In the genomic region with DNA sequence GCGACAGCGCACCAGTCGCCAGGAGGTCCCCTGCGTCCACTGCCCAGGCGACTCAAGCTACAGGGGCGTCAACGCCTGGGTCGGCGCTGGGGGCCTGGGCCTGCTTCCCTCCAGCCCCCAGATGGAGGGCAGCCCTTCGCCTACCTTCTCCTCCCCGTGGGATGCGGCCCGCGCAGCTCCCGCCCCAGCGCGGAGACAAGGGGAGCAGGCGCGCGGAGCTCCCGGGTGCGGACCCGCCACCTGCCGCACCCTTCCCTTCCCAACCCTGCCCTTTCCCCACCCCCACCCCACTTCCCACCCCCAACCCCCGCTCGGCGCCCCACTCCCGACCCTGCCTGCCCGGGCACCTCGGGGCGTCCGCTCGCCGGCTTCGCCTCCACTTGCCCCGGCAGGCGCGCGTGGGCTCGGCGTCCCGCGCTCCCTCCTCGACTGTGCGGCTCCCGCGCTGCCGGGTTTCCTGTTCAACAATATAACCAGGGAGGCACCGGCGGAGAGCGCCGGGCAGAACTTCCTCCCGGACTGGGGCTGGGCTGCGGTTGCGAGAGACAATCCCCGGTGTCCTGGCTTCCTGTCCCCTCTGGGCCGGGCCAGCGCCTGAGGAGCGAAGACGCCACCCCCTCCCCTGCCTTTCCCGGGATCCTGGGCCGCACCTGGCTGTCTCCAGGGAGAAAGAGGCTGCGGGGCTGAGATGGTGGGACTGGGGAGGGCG, we compare ENCODE assay signal across 8 cellular contexts. TPM values are rescaled to one million over a fixed set of nuclear protein-coding genes. Genes with fewer than 3 reads are reported as not detected.
DNase-seq lines count a peak whose midpoint lies in the region; ATAC-seq and TF ChIP-seq lines count a peak whose summit lies in the region.

A gene with protein sequence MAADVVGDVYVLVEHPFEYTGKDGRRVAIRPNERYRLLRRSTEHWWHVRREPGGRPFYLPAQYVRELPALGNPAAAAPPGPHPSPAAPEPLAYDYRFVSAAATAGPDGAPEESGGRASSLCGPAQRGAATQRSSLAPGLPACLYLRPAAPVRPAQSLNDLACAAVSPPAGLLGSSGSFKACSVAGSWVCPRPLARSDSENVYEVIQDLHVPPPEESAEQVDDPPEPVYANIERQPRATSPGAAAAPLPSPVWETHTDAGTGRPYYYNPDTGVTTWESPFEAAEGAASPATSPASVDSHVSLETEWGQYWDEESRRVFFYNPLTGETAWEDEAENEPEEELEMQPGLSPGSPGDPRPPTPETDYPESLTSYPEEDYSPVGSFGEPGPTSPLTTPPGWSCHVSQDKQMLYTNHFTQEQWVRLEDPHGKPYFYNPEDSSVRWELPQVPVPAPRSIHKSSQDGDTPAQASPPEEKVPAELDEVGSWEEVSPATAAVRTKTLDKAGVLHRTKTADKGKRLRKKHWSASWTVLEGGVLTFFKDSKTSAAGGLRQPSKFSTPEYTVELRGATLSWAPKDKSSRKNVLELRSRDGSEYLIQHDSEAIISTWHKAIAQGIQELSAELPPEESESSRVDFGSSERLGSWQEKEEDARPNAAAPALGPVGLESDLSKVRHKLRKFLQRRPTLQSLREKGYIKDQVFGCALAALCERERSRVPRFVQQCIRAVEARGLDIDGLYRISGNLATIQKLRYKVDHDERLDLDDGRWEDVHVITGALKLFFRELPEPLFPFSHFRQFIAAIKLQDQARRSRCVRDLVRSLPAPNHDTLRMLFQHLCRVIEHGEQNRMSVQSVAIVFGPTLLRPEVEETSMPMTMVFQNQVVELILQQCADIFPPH (minus strand): TSS at position 466 of the 709 bp plus-strand sequence. CDS start 2,591 bp downstream, outside the sequence.

- peaks cover 0 to 13% of the 10 kb centered on the region in 2 donors for H3K27me3 ChIP-seq in body of pancreas
- H3K27me3 ChIP-seq in spleen (replicated peaks in 1 of 7), result peaks cover 0 to 25% (median 0%) of the 10 kb centered on the region in 7 donors
- H3K27me3 ChIP-seq in MG63, result no peaks in the 10 kb centered on the region; the same call in 1 of the 2 replicates

- DNase-seq in GDM1 (lab: John Stamatoyannopoulos, UW), result peak; percentile 49
- peak; percentile 22 for DNase-seq in NCI-H510A treated with DMSO at 0.1 percent for 48 hours (lab: John Stamatoyannopoulos, UW)
- DNase-seq in body of pancreas, result peak in 3 of 4 donors; percentile 35 to 48 (median 42)
- peak in 2 of 3 donors; percentile 26 to 28 for DNase-seq in immature natural killer cell
- DNase-seq in spleen, result peak; percentile 94
- no peak for DNase-seq in MG63
- DNase-seq in medulla oblongata (ENCODE audit: extremely low spot score), result no peak
- DNase-seq in NCI-H1436 treated with DMSO at 0.1 percent for 48 hours (lab: John Stamatoyannopoulos, UW), result no peak

- peaks cover 2 to 11% (median 10%) of the 10 kb centered on the region in 3 donors for H3K27me3 Mint-ChIP-seq in immature natural killer cell (ENCODE audit: low read depth in 3 of 3)

- H3K9me3 ChIP-seq in body of pancreas (no peaks in the 10 kb centered on the region), spleen (no peaks in the 10 kb centered on the region), MG63 (no peaks in the 10 kb centered on the region)

- intact Hi-C loops in body of pancreas (cut with DNase I), result no loop called here
- intact Hi-C loops in spleen (cut with DNase I; ENCODE audit: low total_unique reads), result no loop called here

- H3K4me1 Mint-ChIP-seq in immature natural killer cell, result peaks cover 26 to 28% of the 10 kb centered on the region in 2 donors

- H3K36me3 Mint-ChIP-seq in immature natural killer cell, result peaks cover 0 to 5% (median 0%) of the 10 kb centered on the region in 3 donors

- peak within 1 kb of the TSS; percentile 85 to 90 (median 88) for H3K4me3 Mint-ChIP-seq in immature natural killer cell

- peak within 1 kb of the TSS; percentile 45 to 75 (median 72) for H3K27ac Mint-ChIP-seq in immature natural killer cell

- H3K36me3 ChIP-seq in body of pancreas (replicated peaks in 1 of 2; ENCODE audit: insufficient read depth in 1 of 2, low read depth in 2 of 2), result peaks cover 0 to 3% of the 10 kb centered on the region in 2 donors
- H3K36me3 ChIP-seq in spleen, result peaks cover 0 to 42% (median 18%) of the 10 kb centered on the region in 6 donors
- H3K36me3 ChIP-seq in MG63, result no peaks in the 10 kb centered on the region

- peaks cover 51% of the 10 kb centered on the region for H3K4me1 ChIP-seq in body of pancreas
- peaks cover 14 to 72% (median 59%) of the 10 kb centered on the region in 6 donors for H3K4me1 ChIP-seq in spleen

- WGBS in body of pancreas, 2 donors, result 0 to 4% methylated on average over 4 to 41 of the region's 64 CpGs
- WGBS in spleen, 5 donors, result 0 to 5% (median 1%) methylated on average over 11 to 64 of the region's 64 CpGs

- no peak for TF ChIP-seq CTCF in body of pancreas (IDR thresholded peaks at IDR 0.05)
- TF ChIP-seq CTCF in spleen (IDR thresholded peaks at IDR 0.05 in 8 of 11, conservative IDR thresholded peaks at IDR 0.05 in 3 of 11), result no peak

- no peak for ATAC-seq in body of pancreas

- H3K4me3 ChIP-seq in body of pancreas (peak within 1 kb of the TSS in 1 of 2 donors; percentile 29), spleen (peak within 1 kb of the TSS; percentile 27 to 82 (median 63)), MG63 (no peak within 1 kb of the TSS)

- TF ChIP-seq POLR2A in body of pancreas (IDR thresholded peaks at IDR 0.05) (no peak), spleen (IDR thresholded peaks at IDR 0.05) (no peak)

- no peaks in the 10 kb centered on the region for H3K9me3 Mint-ChIP-seq in immature natural killer cell

- peak within 1 kb of the TSS in 3 of 4 donors; percentile 34 to 63 (median 44) for H3K27ac ChIP-seq in body of pancreas
- peak within 1 kb of the TSS; percentile 45 to 93 (median 74) for H3K27ac ChIP-seq in spleen

RNA-seq across cellular contexts. Expression of the gene that starts here (rescaled TPM):
- 10 to 100 TPM; 12.7 to 35.3 TPM for total RNA-seq in body of pancreas
- 10 to 100 TPM; 23.5 to 64.9 (median 27.8) TPM for polyA plus RNA-seq in immature natural killer cell
- total RNA-seq in spleen, result 100 to 1,000 TPM in 6 of 7 donors, 10 to 100 TPM in 1; 97.8 to 151 (median 129) TPM
- 100 to 1,000 TPM in 1 of 3 donors, 10 to 100 TPM in 2; 43.6 to 103 (median 73.1) TPM for polyA plus RNA-seq in spleen
- total RNA-seq in MG63 (2014; rRNA removed; shearing (Covaris generic); ENCODE audit: low replicate concordance), result 0.07 and 1.5 TPM in 2 replicates

Comparison
In these comparisons a context has a peak if more than half of its experiments do, and no peak if none do; other contexts are left out.
1. DNase-seq: peak in GDM1 (single experiment), NCI-H510A treated with DMSO at 0.1 percent for 48 hours (single experiment), body of pancreas (3 of 4), immature natural killer cell (2 of 3) and spleen (single experiment); none in MG63 (single experiment), medulla oblongata (single experiment) and NCI-H1436 treated with DMSO at 0.1 percent for 48 hours (single experiment).